Comparison of ENCODE assay signal across 19 cellular contexts in genomic region chr11:8098361-8098760, GRCh38. TPM values are rescaled to one million over a fixed set of nuclear protein-coding genes. Genes with fewer than 3 reads are reported as not detected.
DNase-seq lines count a peak whose midpoint lies in the region; ATAC-seq and TF ChIP-seq lines count a peak whose summit lies in the region.
"Had no signal": no experiment of that assay in that cellular context is flagged by ENCODE, and none has a peak within 500 bp of the region (broad histone marks: within the 10 kb centered on the region; RNA-seq: fewer than 3 reads in every experiment).

No MANE protein-coding gene starts in this region.

- TF ChIP-seq POLR2A in spleen (IDR thresholded peaks at IDR 0.05), result no peak

- POLR2A ChIA-PET in SK-N-SH (lab: Yijun Ruan, JAX), result interaction anchor here (1.2 to 1.5 kb wide), 4 partner anchors 12 to 468 kb away, joined by 3 to 4 read pairs (median 4); no protein-coding TSS in a partner anchor
- POLR2A ChIA-PET in RWPE1 (lab: Yijun Ruan, JAX; ENCODE audit: low non-redundant PET), result no interaction called here

- H3K9me2 ChIP-seq in SK-N-SH, result no peaks in the 10 kb centered on the region

- no peak overlapping the region for H3K9ac ChIP-seq in SK-N-SH

- no peaks in the 10 kb centered on the region for H3K27me3 Mint-ChIP-seq in effector memory CD8-positive, alpha-beta T cell

- ATAC-seq in effector memory CD8-positive, alpha-beta T cell (replicated peaks), result no peak
- ATAC-seq: heart right ventricle, mucosa of descending colon, right lobe of liver, WTC11 had no signal

- WGBS in SK-N-SH (ENCODE audit: low lambda C conversion rate), result 65% methylated on average over 4 of the region's 4 CpGs
- whole genome bisulfite sequencing in spleen, 5 donors, result 73 to 83% (median 78%) methylated on average over 4 of the region's 4 CpGs

- H2AFZ ChIP-seq in SK-N-SH (ENCODE audit: low read depth), result no peak overlapping the region

- CTCF ChIA-PET in SK-N-SH (lab: Yijun Ruan, JAX), result interaction anchor here (0.7 to 26.8 kb wide), 19 partner anchors 9 to 1894 kb away, joined by 3 to 620 read pairs (median 8); no protein-coding TSS in a partner anchor
- CTCF ChIA-PET in RWPE1 (lab: Yijun Ruan, JAX), result interaction anchor here (1.2 to 4.4 kb wide), 11 partner anchors 10 to 464 kb away, joined by 3 to 67 read pairs (median 8); partner anchors contain the start of genes EIF3F and LMO1

- peaks cover 9% of the 10 kb centered on the region for H3F3A ChIP-seq in SK-N-SH (replicated peaks; ENCODE audit: insufficient read depth)

- no peaks in the 10 kb centered on the region for H3K36me3 Mint-ChIP-seq in effector memory CD8-positive, alpha-beta T cell (ENCODE audit: insufficient read depth)

- no peaks in the 10 kb centered on the region for H3K27me3 ChIP-seq in SK-N-SH (ENCODE audit: insufficient read depth)
- H3K27me3 ChIP-seq in spleen (replicated peaks in 1 of 7), result no peaks in the 10 kb centered on the region
- H3K27me3 ChIP-seq: heart right ventricle, right lobe of liver had no signal

- 0 out of 2 replicates have a peak overlapping the region, but pooled peaks have one; percentile 2 for H3K4me2 ChIP-seq in SK-N-SH

- H3K36me3 ChIP-seq in SK-N-SH (replicated peaks in 1 of 2; ENCODE audit: control insufficient read depth in 1 of 2, insufficient read depth in 2 of 2, low read length in 1 of 2) (peaks cover 4 to 82% of the 10 kb centered on the region in 2 experiments), spleen (peaks cover 0 to 34% (median 11%) of the 10 kb centered on the region in 6 donors)
- H3K36me3 ChIP-seq: right lobe of liver had no signal

- peaks cover 2 to 6% of the 10 kb centered on the region in 2 experiments; a peak in 3 of 4 replicates for H3K4me1 ChIP-seq in SK-N-SH (ENCODE audit: control insufficient read depth in 1 of 2, insufficient read depth in 2 of 2, low read depth in 1 of 2, low read length in 1 of 2)
- H3K4me1 ChIP-seq in spleen, result no peaks in the 10 kb centered on the region
- H3K4me1 ChIP-seq: right lobe of liver had no signal

- H3K27ac Mint-ChIP-seq in effector memory CD8-positive, alpha-beta T cell, result no peak overlapping the region
- H3K27ac Mint-ChIP-seq: WTC11 had no signal

- H4K20me1 ChIP-seq in SK-N-SH (ENCODE audit: insufficient read depth), result peaks cover 2% of the 10 kb centered on the region; the same call in 1 of the 2 replicates

- H3K27ac ChIP-seq in SK-N-SH (ENCODE audit: low read depth in 2 of 2, low read length in 1 of 2), result peak overlapping the region; percentile 33 to 34; a peak in 3 of 4 replicates
- no peak overlapping the region for H3K27ac ChIP-seq in spleen
- H3K27ac ChIP-seq in RWPE1, result no peak overlapping the region
- H3K27ac ChIP-seq: C4-2B, coronary artery, heart right ventricle, right lobe of liver had no signal

- no peaks in the 10 kb centered on the region for H3K9me3 ChIP-seq in SK-N-SH
- H3K9me3 ChIP-seq in spleen, result no peaks in the 10 kb centered on the region
- H3K9me3 ChIP-seq: heart right ventricle, mucosa of descending colon, right lobe of liver had no signal

- intact Hi-C loops in spleen (cut with DNase I; ENCODE audit: low total_unique reads), result loop anchor here (10.0 kb wide), 1 partner anchor 64 kb away; no protein-coding TSS in a partner anchor

- DNase-seq in ELR (ENCODE audit: low read depth) (peak; percentile 46), SK-N-SH (no peak), fibroblast of peridontal ligament (ENCODE audit: extremely low read depth) (peak; percentile 47), spleen (peak; percentile 28), cerebellum (ENCODE audit: low spot score) (no peak), NCI-H146 treated with DMSO at 0.1 percent for 48 hours (lab: John Stamatoyannopoulos, UW; ENCODE audit: unreplicated experiment) (no peak), RWPE1 (ENCODE audit: low spot score) (no peak)
- DNase-seq in effector memory CD8-positive, alpha-beta T cell, result no peak
- DNase-seq: aorta; DMS 273 treated with DMSO at 0.1 percent for 48 hours; heart right ventricle; mucosa of descending colon; NCI-H1092 treated with DMSO at 0.1 percent for 48 hours; NCI-H2171; stimulated activated CD4-positive, alpha-beta T cell treated with anti-CD3 and anti-CD28 coated beads, Interleukin-2, amount 100 ng/mL, for 48 hours had no signal

- no peak overlapping the region for H3K4me3 ChIP-seq in SK-N-SH (ENCODE audit: low read depth in 2 of 2, low read length in 1 of 2)
- no peak overlapping the region for H3K4me3 ChIP-seq in spleen
- H3K4me3 ChIP-seq: coronary artery, heart right ventricle, mucosa of descending colon, right lobe of liver had no signal

- H3K9me3 Mint-ChIP-seq in effector memory CD8-positive, alpha-beta T cell, result no peaks in the 10 kb centered on the region
- H3K9me3 Mint-ChIP-seq: WTC11 had no signal

- no peaks in the 10 kb centered on the region for H3K79me2 ChIP-seq in SK-N-SH (ENCODE audit: insufficient read depth)

- TF ChIP-seq EP300 in SK-N-SH (IDR thresholded peaks at IDR 0.05; ENCODE audit: borderline replicate concordance in 1 of 2, low read depth in 1 of 2, low read length in 1 of 2), result no peak

- TF ChIP-seq RAD21 in SK-N-SH (IDR thresholded peaks at IDR 0.05; ENCODE audit: low read length), result no peak

- TF ChIP-seq CTCF in SK-N-SH (IDR thresholded peaks at IDR 0.05), result no peak
- no peak for TF ChIP-seq CTCF in spleen (IDR thresholded peaks at IDR 0.05 in 8 of 11, conservative IDR thresholded peaks at IDR 0.05 in 3 of 11)
- TF ChIP-seq CTCF in RWPE1 (conservative IDR thresholded peaks at IDR 0.05; ENCODE audit: low read depth), result no peak

- H3K4me1 Mint-ChIP-seq in effector memory CD8-positive, alpha-beta T cell (ENCODE audit: low read depth in 2 of 2), result no peaks in the 10 kb centered on the region
- H3K4me1 Mint-ChIP-seq: WTC11 had no signal

- no peak overlapping the region for H3K4me3 Mint-ChIP-seq in effector memory CD8-positive, alpha-beta T cell
- H3K4me3 Mint-ChIP-seq: WTC11 had no signal

TF ChIP-seq in SK-N-SH, 30 proteins besides CTCF, POLR2A, EP300 and RAD21:
- TF ChIP-seq EZH2phosphoT487 (IDR thresholded peaks at IDR 0.05; ENCODE audit: borderline replicate concordance, low read depth), result no peak
- TF ChIP-seq PBX3 (IDR thresholded peaks at IDR 0.05), result 0 out of 2 replicates have a peak, but pooled peaks have one; percentile 12

RNA-seq across cellular contexts. Expression of gene TUB, which starts 17.4 kb away (rescaled TPM):
- polyA plus RNA-seq in SK-N-SH (2012; rRNA removed) (11.3 and 16.9 TPM in 2 replicates), spleen (under 1 TPM; 0.17 to 0.42 (median 0.21) TPM)
- polyA plus RNA-seq in SK-N-SH (2012; cell fraction: cytosol; rRNA removed), result 7.1 and 10.0 TPM in 2 replicates
- 43.6 and 49.5 TPM in 2 replicates for polyA plus RNA-seq in SK-N-SH (2012; cell fraction: nucleus; rRNA removed)
- total RNA-seq in spleen (1 to 10 TPM; 1.4 to 3.2 (median 2.1) TPM), cerebellum (76.3 TPM)

Comparison
In these comparisons a context has a peak if more than half of its experiments do, and no peak if none do; other contexts are left out.
1. DNase-seq: peak in ELR (single experiment), fibroblast of peridontal ligament (single experiment) and spleen (single experiment); none in SK-N-SH (single experiment), cerebellum (single experiment), NCI-H146 treated with DMSO at 0.1 percent for 48 hours (single experiment), RWPE1 (single experiment) and effector memory CD8-positive, alpha-beta T cell (0 of 3).
2. H3K27ac ChIP-seq: peak in SK-N-SH (2 of 2); none in spleen (0 of 8) and RWPE1 (single experiment).
3. RNA of gene TUB, which starts 17.4 kb away (total RNA-seq): 76.3 TPM in cerebellum (single experiment); 1.4 to 3.2 TPM in spleen; every median in the first group is over 10 times any median in the second.